In the genomic region with DNA sequence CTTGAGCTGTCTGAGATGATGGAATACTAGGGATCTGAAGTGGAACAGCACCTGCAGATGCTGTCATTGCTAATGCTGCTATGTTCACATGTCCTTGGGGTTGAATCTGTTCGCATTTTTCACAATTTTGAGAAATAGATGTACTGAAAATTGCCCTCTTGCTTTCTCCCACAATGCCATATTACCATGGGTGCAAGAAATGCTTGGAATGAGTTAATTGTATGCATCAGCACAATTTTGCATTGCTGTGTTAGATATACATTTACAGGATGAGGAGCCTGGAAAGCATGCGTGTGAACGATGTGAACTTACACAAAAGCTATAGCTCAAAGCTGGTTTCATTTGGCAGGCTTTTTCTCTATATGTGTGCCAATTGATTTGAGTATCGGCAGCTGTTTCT, we compare ENCODE assay signal across 1 cellular context.
TF ChIP-seq lines count a peak whose summit lies in the region.

No MANE protein-coding gene starts in this region.

TF ChIP-seq in GM23338, 12 proteins besides CTCF, POLR2A, EP300 and RAD21 (continued from another document):
- TF ChIP-seq ZNF462 (CRISPR knock-in tag; IDR thresholded peaks at IDR 0.05) = no peak
- no peak for TF ChIP-seq STAT1 (IDR thresholded peaks at IDR 0.05; ENCODE audit: unreplicated experiment)
- TF ChIP-seq EZH2 (IDR thresholded peaks at IDR 0.05; ENCODE audit: low read depth, unreplicated experiment) = no peak
- no peak for TF ChIP-seq CREB1 (CRISPR knock-in tag; IDR thresholded peaks at IDR 0.05; ENCODE audit: low read depth)
- TF ChIP-seq ZNF114 (CRISPR knock-in tag; IDR thresholded peaks at IDR 0.05) = no peak
- TF ChIP-seq REST (IDR thresholded peaks at IDR 0.05; ENCODE audit: unreplicated experiment) = no peak
- no peak for TF ChIP-seq ZNF331 (CRISPR knock-in tag; IDR thresholded peaks at IDR 0.05; ENCODE audit: low read depth)
- TF ChIP-seq ETS1 (IDR thresholded peaks at IDR 0.05) = no peak
- no peak for TF ChIP-seq POLR2AphosphoS5 (IDR thresholded peaks at IDR 0.05; ENCODE audit: low read depth)
- TF ChIP-seq EZH2phosphoT487 (IDR thresholded peaks at IDR 0.05; ENCODE audit: unreplicated experiment) = no peak
